In genomic region chr5:136446565-136446964, GRCh38 we compare ENCODE assay signal across 1 cellular context.
TF ChIP-seq lines count a peak whose summit lies in the region.

No MANE protein-coding gene starts in this region.

TF ChIP-seq in GM23338, 12 proteins besides CTCF, POLR2A, EP300 and RAD21 (continued from another document):
- TF ChIP-seq ZNF462 (CRISPR knock-in tag; IDR thresholded peaks at IDR 0.05) (no peak), ZNF331 (CRISPR knock-in tag; IDR thresholded peaks at IDR 0.05; ENCODE audit: low read depth) (no peak), POLR2AphosphoS5 (IDR thresholded peaks at IDR 0.05; ENCODE audit: low read depth) (no peak), JUNB (IDR thresholded peaks at IDR 0.05; ENCODE audit: unreplicated experiment) (no peak), CREB1 (CRISPR knock-in tag; IDR thresholded peaks at IDR 0.05; ENCODE audit: low read depth) (no peak), NANOG (IDR thresholded peaks at IDR 0.05; ENCODE audit: borderline replicate concordance) (no peak), ETS1 (IDR thresholded peaks at IDR 0.05) (no peak), EZH2phosphoT487 (IDR thresholded peaks at IDR 0.05; ENCODE audit: unreplicated experiment) (no peak), ZNF114 (CRISPR knock-in tag; IDR thresholded peaks at IDR 0.05) (no peak)
